Comparison of ENCODE assay signal across 10 cellular contexts in the genomic region with DNA sequence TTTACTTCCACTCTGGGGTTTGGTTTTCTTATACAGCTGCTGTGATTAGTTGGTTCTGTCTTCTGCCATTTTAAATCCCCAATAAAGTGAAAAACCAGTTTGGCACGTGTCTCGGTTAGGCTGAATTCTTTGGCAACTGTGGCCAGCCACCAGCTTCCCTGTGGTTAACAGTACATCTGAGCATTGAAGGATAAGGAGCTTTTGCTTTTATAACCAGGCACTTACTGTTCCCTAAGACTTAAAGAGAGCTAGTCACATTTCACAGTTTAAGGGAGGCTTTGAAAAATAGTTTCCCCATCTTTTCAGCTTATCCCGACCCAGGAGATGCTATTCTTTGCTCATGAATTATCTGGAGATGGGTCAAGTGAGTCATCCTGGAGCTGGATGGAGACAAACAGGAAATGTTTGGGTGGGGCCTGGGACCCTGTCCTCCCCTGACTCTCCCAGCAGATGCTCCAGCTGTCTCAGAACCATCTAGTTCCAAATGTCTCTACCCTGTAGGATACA. TPM values are rescaled to one million over a fixed set of nuclear protein-coding genes. Genes with fewer than 3 reads are reported as not detected.
DNase-seq lines count a peak whose midpoint lies in the region; ATAC-seq and TF ChIP-seq lines count a peak whose summit lies in the region.
"Had no signal": no experiment of that assay in that cellular context is flagged by ENCODE, and none has a peak within 500 bp of the region (broad histone marks: within the 10 kb centered on the region; RNA-seq: fewer than 3 reads in every experiment).

No MANE protein-coding gene starts in this region.

- H3K27me3 ChIP-seq in endodermal cell (ENCODE audit: control insufficient read depth, insufficient read depth, low read length, poor library complexity, severe bottlenecking) (no peaks in the 10 kb centered on the region), vagina (no peaks in the 10 kb centered on the region)

- H3K27me3 Mint-ChIP-seq in natural killer cell (ENCODE audit: low read depth in 2 of 2): no peaks in the 10 kb centered on the region
- H3K27me3 Mint-ChIP-seq in natural killer cell treated with Interleukin-12 subunit alpha and Interleukin-12 subunit beta and Interleukin-15 and Interleukin-18, amount 100 ng/mL, for 72 hours: no peaks in the 10 kb centered on the region
- H3K27me3 Mint-ChIP-seq in endodermal cell (ENCODE audit: insufficient read depth): no peaks in the 10 kb centered on the region
- H3K27me3 Mint-ChIP-seq in mesothelial cell of epicardium (ENCODE audit: low read depth): no peaks in the 10 kb centered on the region

- H3K9me3 ChIP-seq in endodermal cell (ENCODE audit: control insufficient read depth, low read length): no peaks in the 10 kb centered on the region
- H3K9me3 ChIP-seq in vagina: no peaks in the 10 kb centered on the region

- 90 to 100% methylated on average over 1 to 3 of the region's 3 CpGs for WGBS in endodermal cell (ENCODE audit: insufficient coverage in 1 of 2, insufficient read length in 1 of 2), 2 experiments

- no peak overlapping the region for H3K4me3 ChIP-seq in endodermal cell (ENCODE audit: low read length)
- peak overlapping the region in 1 of 2 donors; percentile 14 for H3K4me3 ChIP-seq in vagina

- no peak for DNase-seq in natural killer cell
- DNase-seq in natural killer cell treated with Interleukin-12 subunit alpha and Interleukin-12 subunit beta and Interleukin-15 and Interleukin-18, amount 100 ng/mL, for 72 hours (ENCODE audit: low spot score): no peak
- DNase-seq in endodermal cell: no peak
- DNase-seq in mesothelial cell of epicardium (ENCODE audit: low spot score in 2 of 2, unreplicated experiment in 2 of 2): no peak
- peak in 1 of 2 donors; percentile 90 for DNase-seq in vagina (ENCODE audit: extremely low spot score in 2 of 2)
- no peak for DNase-seq in GM13977 (ENCODE audit: low spot score)
- no peak for DNase-seq in NCI-H510A (lab: John Stamatoyannopoulos, UW)

- in situ Hi-C loops in GM13977 (cut with MboI; ENCODE audit: low pct_unique_long_range_greater_than_20kb, low sequenced_read_pairs, unreplicated experiment): no loop called here

- H3K4me1 Mint-ChIP-seq in natural killer cell (peaks cover 0 to 5% of the 10 kb centered on the region in 2 donors), endodermal cell (peaks cover 1% of the 10 kb centered on the region), mesothelial cell of epicardium (peaks cover 46% of the 10 kb centered on the region)
- H3K4me1 Mint-ChIP-seq in natural killer cell treated with Interleukin-12 subunit alpha and Interleukin-12 subunit beta and Interleukin-15 and Interleukin-18, amount 100 ng/mL, for 72 hours (ENCODE audit: low read depth in 2 of 2): peaks cover 12% of the 10 kb centered on the region in 2 donors

- peak overlapping the region; percentile 13 to 16 for H3K27ac Mint-ChIP-seq in natural killer cell
- no peak overlapping the region for H3K27ac Mint-ChIP-seq in natural killer cell treated with Interleukin-12 subunit alpha and Interleukin-12 subunit beta and Interleukin-15 and Interleukin-18, amount 100 ng/mL, for 72 hours
- no peak overlapping the region for H3K27ac Mint-ChIP-seq in endodermal cell
- peak overlapping the region; percentile 65 for H3K27ac Mint-ChIP-seq in mesothelial cell of epicardium

- H3K4me1 ChIP-seq in endodermal cell (ENCODE audit: control insufficient read depth, insufficient read depth, low read length): no peaks in the 10 kb centered on the region
- H3K4me1 ChIP-seq in vagina: peaks cover 56% of the 10 kb centered on the region

- ATAC-seq in natural killer cell (no peak), GM18498 (IDR thresholded peaks at IDR 0.05; ENCODE audit: unreplicated experiment) (no peak)
- ATAC-seq in natural killer cell treated with Interleukin-12 subunit alpha and Interleukin-12 subunit beta and Interleukin-15 and Interleukin-18, amount 100 ng/mL, for 72 hours: no peak

- H3K9me3 Mint-ChIP-seq in natural killer cell: no peaks in the 10 kb centered on the region
- H3K9me3 Mint-ChIP-seq in natural killer cell treated with Interleukin-12 subunit alpha and Interleukin-12 subunit beta and Interleukin-15 and Interleukin-18, amount 100 ng/mL, for 72 hours: no peaks in the 10 kb centered on the region
- no peaks in the 10 kb centered on the region for H3K9me3 Mint-ChIP-seq in endodermal cell
- no peaks in the 10 kb centered on the region for H3K9me3 Mint-ChIP-seq in mesothelial cell of epicardium
- H3K9me3 Mint-ChIP-seq: T-helper 1 cell treated with Interleukin-12 subunit alpha and Interleukin-12 subunit beta and Interleukin-4 antibody, amounts not matched to agents 30 μg/mL and 1 μg/mL, for 36 hours had no signal

- H3K36me3 ChIP-seq in endodermal cell (ENCODE audit: control insufficient read depth, insufficient read depth, low read length): peaks cover 100% of the 10 kb centered on the region
- H3K36me3 ChIP-seq in vagina: peaks cover 0 to 45% of the 10 kb centered on the region in 2 donors

- H3K27ac ChIP-seq in endodermal cell (ENCODE audit: low read depth, low read length) (peak overlapping the region; percentile 66), vagina (peak overlapping the region; percentile 82)
- H3K27ac ChIP-seq: KMS-11 had no signal

- TF ChIP-seq POLR2A in vagina (IDR thresholded peaks at IDR 0.05): no peak

- intact Hi-C loops in natural killer cell (cut with micrococcal nuclease): loop anchor here (10.0 kb wide), 1 partner anchor 169 kb away; no protein-coding TSS in a partner anchor
- intact Hi-C loops in vagina (cut with DNase I): no loop called here

- no peak overlapping the region for H3K4me3 Mint-ChIP-seq in natural killer cell
- no peak overlapping the region for H3K4me3 Mint-ChIP-seq in natural killer cell treated with Interleukin-12 subunit alpha and Interleukin-12 subunit beta and Interleukin-15 and Interleukin-18, amount 100 ng/mL, for 72 hours
- no peak overlapping the region for H3K4me3 Mint-ChIP-seq in endodermal cell
- no peak overlapping the region for H3K4me3 Mint-ChIP-seq in mesothelial cell of epicardium
- H3K4me3 Mint-ChIP-seq: T-helper 1 cell treated with Interleukin-12 subunit alpha and Interleukin-12 subunit beta and Interleukin-4 antibody, amounts not matched to agents 30 μg/mL and 1 μg/mL, for 36 hours had no signal

- H3K36me3 Mint-ChIP-seq in natural killer cell (peaks cover 43% of the 10 kb centered on the region), endodermal cell (ENCODE audit: low read depth) (peaks cover 85% of the 10 kb centered on the region), mesothelial cell of epicardium (peaks cover 65% of the 10 kb centered on the region)
- H3K36me3 Mint-ChIP-seq in natural killer cell treated with Interleukin-12 subunit alpha and Interleukin-12 subunit beta and Interleukin-15 and Interleukin-18, amount 100 ng/mL, for 72 hours: peaks cover 5% of the 10 kb centered on the region

- H3K9ac ChIP-seq in endodermal cell (ENCODE audit: extremely low read depth, low read length, poor library complexity, severe bottlenecking): no peak overlapping the region
- H3K9ac ChIP-seq: KMS-11 had no signal

- TF ChIP-seq CTCF in natural killer cell (IDR thresholded peaks at IDR 0.05) (no peak), endodermal cell (conservative IDR thresholded peaks at IDR 0.05) (no peak), mesothelial cell of epicardium (IDR thresholded peaks at IDR 0.05; ENCODE audit: unreplicated experiment) (no peak), vagina (IDR thresholded peaks at IDR 0.05) (no peak), GM13977 (IDR thresholded peaks at IDR 0.05; ENCODE audit: extremely low read depth, insufficient read depth, missing control alignments) (no peak)

RNA-seq across cellular contexts. Expression of gene EML6, which starts 57.3 kb away (rescaled TPM):
- total RNA-seq in natural killer cell (1 to 10 TPM; 1.7 to 3.2 (median 2.4) TPM), endodermal cell (1 to 10 TPM; 1.4 to 2.1 TPM), mesothelial cell of epicardium (0.93 to 2.3 TPM (median 2.1 TPM) in 3 replicates), vagina (1.7 TPM)
- 1 to 10 TPM; 1.0 to 1.1 TPM for total RNA-seq in natural killer cell treated with Interleukin-12 subunit alpha and Interleukin-12 subunit beta and Interleukin-15 and Interleukin-18, amount 100 ng/mL, for 72 hours
- 0.68 TPM for polyA plus RNA-seq in endodermal cell (2013, experiment 1 of 2)
- polyA plus RNA-seq in endodermal cell (2013, experiment 2 of 2): 0.70 TPM

Comparison
In these comparisons a context has a peak if more than half of its experiments do, and no peak if none do; other contexts are left out.
1. H3K27ac Mint-ChIP-seq: peak in natural killer cell (2 of 2) and mesothelial cell of epicardium (single experiment); none in natural killer cell treated with Interleukin-12 subunit alpha and Interleukin-12 subunit beta and Interleukin-15 and Interleukin-18, amount 100 ng/mL, for 72 hours (0 of 2) and endodermal cell (single experiment).